ENCODE assay signal across 20 cellular contexts in the genomic region with DNA sequence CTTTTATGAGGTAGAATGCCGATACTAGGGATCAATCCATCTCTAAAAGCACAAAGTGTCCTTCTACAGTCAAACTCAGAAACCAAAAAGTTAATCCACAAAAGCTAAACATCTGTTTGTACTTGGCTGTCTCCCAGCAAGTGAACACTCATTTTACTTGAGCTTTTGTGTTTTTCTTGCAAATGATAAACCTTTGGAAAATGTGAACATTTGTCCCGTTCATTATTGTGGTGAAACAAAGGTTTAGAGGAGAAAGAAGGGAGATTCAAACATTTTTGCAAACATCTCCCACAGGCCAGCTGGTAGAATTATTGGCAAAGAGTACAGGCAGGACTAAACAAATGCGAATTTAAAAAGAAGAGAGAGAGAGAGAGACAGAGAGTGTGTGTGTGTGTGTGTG.
DNase-seq lines count a peak whose midpoint lies in the region; ATAC-seq, FAIRE-seq and TF ChIP-seq lines count a peak whose summit lies in the region.
"Had no signal": no experiment of that assay in that cellular context is flagged by ENCODE, and none has a peak within 500 bp of the region (broad histone marks: within the 10 kb centered on the region; RNA-seq: fewer than 3 reads in every experiment).

No MANE protein-coding gene starts in this region.

- no peak overlapping the region for H2AFZ ChIP-seq in astrocyte (ENCODE audit: low read depth, low read length)
- H2AFZ ChIP-seq: GM23338 had no signal

- peak; percentile 29 for DNase-seq in AG09309 (ENCODE audit: low read depth)
- no peak for DNase-seq in astrocyte (ENCODE audit: low read depth)
- DNase-seq in fibroblast of the aortic adventitia (ENCODE audit: low read depth), result peak; percentile 50
- DNase-seq in osteocyte (ENCODE audit: extremely low spot score, unreplicated experiment), result no peak
- DNase-seq in foreskin keratinocyte, result no peak
- no peak for DNase-seq in cerebellar cortex (ENCODE audit: low spot score)
- DNase-seq in OCI-M1 (lab: John Stamatoyannopoulos, UW), result no peak
- no peak for DNase-seq in aorta
- DNase-seq: CD4-positive, CD25-positive, alpha-beta regulatory T cell; DMS 273 treated with DMSO at 0.1 percent for 48 hours; DMS79 treated with DMSO at 0.1 percent for 48 hours; NCI-H1092 treated with DMSO at 0.1 percent for 48 hours; NCI-H1436 treated with DMSO at 0.1 percent for 48 hours; NCI-H1930; NCI-H748 treated with DMSO at 0.1 percent for 48 hours had no signal

- WGBS in aorta, 2 donors, result 41 to 50% methylated on average over 3 of the region's 3 CpGs

- H3K27ac ChIP-seq in astrocyte (ENCODE audit: low read depth, low read length) (no peak overlapping the region), foreskin keratinocyte (no peak overlapping the region), aorta (ENCODE audit: low read depth in 1 of 2, low read length in 2 of 2) (no peak overlapping the region)
- H3K27ac ChIP-seq: SJCRH30 had no signal

- H3K27me3 Mint-ChIP-seq in astrocyte (ENCODE audit: low read depth, unreplicated experiment) (no peaks in the 10 kb centered on the region), osteocyte (ENCODE audit: unreplicated experiment) (no peaks in the 10 kb centered on the region)
- H3K27me3 Mint-ChIP-seq: CD4-positive, CD25-positive, alpha-beta regulatory T cell had no signal

- H3K9me3 Mint-ChIP-seq in astrocyte (ENCODE audit: unreplicated experiment) (no peaks in the 10 kb centered on the region), osteocyte (ENCODE audit: unreplicated experiment) (peaks cover 29% of the 10 kb centered on the region)

- no peaks in the 10 kb centered on the region for H3K4me1 Mint-ChIP-seq in astrocyte (ENCODE audit: low read depth, unreplicated experiment)
- H3K4me1 Mint-ChIP-seq in osteocyte (ENCODE audit: unreplicated experiment), result peaks cover 11% of the 10 kb centered on the region
- H3K4me1 Mint-ChIP-seq: CD4-positive, CD25-positive, alpha-beta regulatory T cell; GM23338 had no signal

- H3K9ac ChIP-seq in astrocyte (ENCODE audit: low read length), result no peak overlapping the region

- H3K27me3 ChIP-seq in astrocyte (ENCODE audit: insufficient read depth, low read length) (no peaks in the 10 kb centered on the region), foreskin keratinocyte (no peaks in the 10 kb centered on the region), aorta (ENCODE audit: control insufficient read depth in 1 of 2, insufficient read depth in 2 of 2, low read length in 1 of 2) (no peaks in the 10 kb centered on the region)
- H3K27me3 ChIP-seq: SJCRH30 had no signal

- no peaks in the 10 kb centered on the region for H3K79me2 ChIP-seq in astrocyte (ENCODE audit: insufficient read depth, low read length)

- H4K20me1 ChIP-seq in astrocyte (ENCODE audit: insufficient read depth, low read length), result no peaks in the 10 kb centered on the region

- H3K4me3 ChIP-seq in AG09309 (ENCODE audit: control insufficient read depth, low read depth, low read length), result no peak overlapping the region
- no peak overlapping the region for H3K4me3 ChIP-seq in astrocyte (ENCODE audit: insufficient read depth, low read depth, low read length)
- H3K4me3 ChIP-seq in fibroblast of the aortic adventitia (ENCODE audit: low read depth, low read length), result no peak overlapping the region
- H3K4me3 ChIP-seq in aorta (ENCODE audit: low read length in 2 of 2), result no peak overlapping the region
- H3K4me3 ChIP-seq: GM23338, HAP-1, SJCRH30 had no signal

- intact Hi-C loops in aorta (cut with DNase I), result no loop called here

- ATAC-seq in foreskin keratinocyte, result no peak
- ATAC-seq in aorta (ENCODE audit: low FRiP score), result no peak
- ATAC-seq: GM23338, Panc1 had no signal

- no peaks in the 10 kb centered on the region for H3K36me3 ChIP-seq in astrocyte (ENCODE audit: insufficient read depth, low read length)
- no peaks in the 10 kb centered on the region for H3K36me3 ChIP-seq in aorta (ENCODE audit: control insufficient read depth in 1 of 2, insufficient read depth in 2 of 2, low read length in 1 of 2)
- H3K36me3 ChIP-seq: HAP-1, SJCRH30 had no signal

- no peak overlapping the region for H3K27ac Mint-ChIP-seq in astrocyte (ENCODE audit: unreplicated experiment)
- peak overlapping the region; percentile 82 for H3K27ac Mint-ChIP-seq in osteocyte (ENCODE audit: unreplicated experiment)
- H3K27ac Mint-ChIP-seq: CD4-positive, CD25-positive, alpha-beta regulatory T cell; GM23338 had no signal

- H3K4me3 Mint-ChIP-seq in astrocyte (ENCODE audit: unreplicated experiment) (no peak overlapping the region), osteocyte (ENCODE audit: unreplicated experiment) (no peak overlapping the region)
- H3K4me3 Mint-ChIP-seq: CD4-positive, CD25-positive, alpha-beta regulatory T cell; GM23338 had no signal

- H3K4me2 ChIP-seq in astrocyte (ENCODE audit: low read length), result no peak overlapping the region
- H3K4me2 ChIP-seq: GM23338 had no signal

- FAIRE-seq in astrocyte (lab: Jason Lieb, UNC), result peak; percentile 43
- FAIRE-seq: A204.1 had no signal

- TF ChIP-seq CTCF in AG09309 (IDR thresholded peaks at IDR 0.05; ENCODE audit: control insufficient read depth, insufficient read depth, low read depth, low read length, missing control alignments) (no peak), astrocyte (IDR thresholded peaks at IDR 0.05; ENCODE audit: insufficient read depth, low read depth, low read length) (no peak), fibroblast of the aortic adventitia (IDR thresholded peaks at IDR 0.05; ENCODE audit: insufficient read depth, low read length) (no peak), osteocyte (IDR thresholded peaks at IDR 0.05) (no peak), foreskin keratinocyte (conservative IDR thresholded peaks at IDR 0.05) (no peak)

- no peaks in the 10 kb centered on the region for H3K4me1 ChIP-seq in astrocyte (ENCODE audit: insufficient read depth, low read length)
- H3K4me1 ChIP-seq in foreskin keratinocyte, result no peaks in the 10 kb centered on the region
- no peaks in the 10 kb centered on the region for H3K4me1 ChIP-seq in aorta (ENCODE audit: control insufficient read depth in 1 of 2, insufficient read depth in 2 of 2, low read length in 2 of 2)
- H3K4me1 ChIP-seq: HAP-1, SJCRH30 had no signal

- H3K36me3 Mint-ChIP-seq in astrocyte (ENCODE audit: low read depth, unreplicated experiment) (no peaks in the 10 kb centered on the region), osteocyte (ENCODE audit: unreplicated experiment) (peaks cover 1% of the 10 kb centered on the region)
- H3K36me3 Mint-ChIP-seq: CD4-positive, CD25-positive, alpha-beta regulatory T cell had no signal

- H3K9me3 ChIP-seq in astrocyte (ENCODE audit: insufficient read depth, low read depth, low read length) (no peaks in the 10 kb centered on the region), aorta (ENCODE audit: control insufficient read depth, low read length) (no peaks in the 10 kb centered on the region)
- H3K9me3 ChIP-seq: HAP-1, SJCRH30 had no signal

Comparison
In these comparisons a context has a peak if more than half of its experiments do, and no peak if none do; other contexts are left out.
1. DNase-seq: peak in AG09309 (single experiment) and fibroblast of the aortic adventitia (single experiment); none in astrocyte (single experiment), osteocyte (single experiment), foreskin keratinocyte (0 of 2), cerebellar cortex (single experiment), OCI-M1 (single experiment) and aorta (0 of 2).